In genomic region chr1:204075890-204076837, GRCh38 we compare ENCODE assay signal across 13 cellular contexts. TPM values are rescaled to one million over a fixed set of nuclear protein-coding genes. Genes with fewer than 3 reads are reported as not detected.
DNase-seq lines count a peak whose midpoint lies in the region; ATAC-seq and TF ChIP-seq lines count a peak whose summit lies in the region.
"Had no signal": no experiment of that assay in that cellular context is flagged by ENCODE, and none has a peak within 500 bp of the region (broad histone marks: within the 10 kb centered on the region; RNA-seq: fewer than 3 reads in every experiment).

No MANE protein-coding gene starts in this region.

- H3K4me1 ChIP-seq in muscle layer of colon (ENCODE audit: insufficient read depth, low read length) (peaks cover 54% of the 10 kb centered on the region), tibial nerve (peaks cover 0 to 66% (median 49%) of the 10 kb centered on the region in 4 donors)

- no peak for TF ChIP-seq EP300 in tibial nerve (IDR thresholded peaks at IDR 0.05)

- no peak for TF ChIP-seq CTCF in tibial nerve (IDR thresholded peaks at IDR 0.05)

- peaks cover 26% of the 10 kb centered on the region in 2 donors for H3K27me3 Mint-ChIP-seq in effector memory CD8-positive, alpha-beta T cell
- peaks cover 74% of the 10 kb centered on the region for H3K27me3 Mint-ChIP-seq in stimulated activated memory B cell treated with anti-CD40 and anti-IgM and Interleukin-4, amounts not matched to agents 10 μg/mL and 1 μg/mL and 100 μg/mL, for 72 hours

- peak overlapping the region; percentile 89 to 91 for H3K4me3 Mint-ChIP-seq in effector memory CD8-positive, alpha-beta T cell
- H3K4me3 Mint-ChIP-seq in stimulated activated memory B cell treated with anti-CD40 and anti-IgM and Interleukin-4, amounts not matched to agents 10 μg/mL and 1 μg/mL and 100 μg/mL, for 72 hours = no peak overlapping the region

- no peaks in the 10 kb centered on the region for H3K36me3 ChIP-seq in muscle layer of colon (ENCODE audit: insufficient read depth, low read length)
- H3K36me3 ChIP-seq in tibial nerve = no peaks in the 10 kb centered on the region

- peak overlapping the region in 1 of 2 donors; percentile 27 for H3K27ac Mint-ChIP-seq in effector memory CD8-positive, alpha-beta T cell
- H3K27ac Mint-ChIP-seq in stimulated activated memory B cell treated with anti-CD40 and anti-IgM and Interleukin-4, amounts not matched to agents 10 μg/mL and 1 μg/mL and 100 μg/mL, for 72 hours = no peak overlapping the region
- H3K27ac Mint-ChIP-seq: activated CD8-positive, alpha-beta memory T cell treated with anti-CD3 and anti-CD28 coated beads, Interleukin-2, amount 10 ng/mL, durations not matched to agents 7 days and 5 days had no signal

- peaks cover 15 to 29% of the 10 kb centered on the region in 2 donors for H3K4me1 Mint-ChIP-seq in effector memory CD8-positive, alpha-beta T cell (ENCODE audit: low read depth in 2 of 2)
- peaks cover 20% of the 10 kb centered on the region for H3K4me1 Mint-ChIP-seq in stimulated activated memory B cell treated with anti-CD40 and anti-IgM and Interleukin-4, amounts not matched to agents 10 μg/mL and 1 μg/mL and 100 μg/mL, for 72 hours

- H3K9me3 Mint-ChIP-seq in effector memory CD8-positive, alpha-beta T cell = no peaks in the 10 kb centered on the region
- H3K9me3 Mint-ChIP-seq in stimulated activated memory B cell treated with anti-CD40 and anti-IgM and Interleukin-4, amounts not matched to agents 10 μg/mL and 1 μg/mL and 100 μg/mL, for 72 hours = no peaks in the 10 kb centered on the region

- peak overlapping the region; percentile 63 for H3K9ac ChIP-seq in muscle layer of colon (ENCODE audit: low read length)

- WGBS in tibial nerve, 2 donors = 66 to 76% methylated on average over 4 of the region's 4 CpGs

- H3K27ac ChIP-seq in muscle layer of colon (ENCODE audit: low read depth, low read length) = peak overlapping the region; percentile 98
- peak overlapping the region in 3 of 4 donors; percentile 85 to 97 (median 95) for H3K27ac ChIP-seq in tibial nerve
- H3K27ac ChIP-seq: 22Rv1 had no signal

- no peak for ATAC-seq in effector memory CD8-positive, alpha-beta T cell (replicated peaks)
- ATAC-seq in stimulated activated memory B cell treated with anti-CD40 and anti-IgM and Interleukin-4, amounts not matched to agents 10 μg/mL and 1 μg/mL and 100 μg/mL, for 72 hours = no peak
- no peak for ATAC-seq in HG02610 (IDR thresholded peaks at IDR 0.05; ENCODE audit: unreplicated experiment)
- no peak for ATAC-seq in GM21717 (IDR thresholded peaks at IDR 0.05; ENCODE audit: unreplicated experiment)
- ATAC-seq: activated CD8-positive, alpha-beta memory T cell treated with anti-CD3 and anti-CD28 coated beads, Interleukin-2, amount 10 ng/mL, durations not matched to agents 7 days and 5 days had no signal

- peak; percentile 29 for DNase-seq in DMS53 (lab: John Stamatoyannopoulos, UW)
- no peak for DNase-seq in DMS53 treated with DMSO at 0.1 percent for 48 hours (lab: John Stamatoyannopoulos, UW; ENCODE audit: unreplicated experiment)
- no peak for DNase-seq in effector memory CD8-positive, alpha-beta T cell
- no peak for DNase-seq in tibial nerve (ENCODE audit: low spot score in 2 of 2)
- DNase-seq: activated CD8-positive, alpha-beta memory T cell treated with anti-CD3 and anti-CD28 coated beads, Interleukin-2, amount 10 ng/mL, durations not matched to agents 7 days and 5 days; MM.1S; NCI-H774; SW 1271 had no signal

- no peak for TF ChIP-seq POLR2A in tibial nerve (IDR thresholded peaks at IDR 0.05)

- H3K4me3 ChIP-seq in muscle layer of colon (ENCODE audit: low read depth in 1 of 2, low read length in 2 of 2) (peak overlapping the region in 1 of 2 donors; percentile 97), tibial nerve (peak overlapping the region in 2 of 4 donors; percentile 72 to 79)

- H3K9me3 ChIP-seq in muscle layer of colon (ENCODE audit: low read length) (no peaks in the 10 kb centered on the region), tibial nerve (no peaks in the 10 kb centered on the region)

- H3K36me3 Mint-ChIP-seq in effector memory CD8-positive, alpha-beta T cell (ENCODE audit: insufficient read depth) = no peaks in the 10 kb centered on the region
- H3K36me3 Mint-ChIP-seq in stimulated activated memory B cell treated with anti-CD40 and anti-IgM and Interleukin-4, amounts not matched to agents 10 μg/mL and 1 μg/mL and 100 μg/mL, for 72 hours = no peaks in the 10 kb centered on the region
- H3K36me3 Mint-ChIP-seq: activated CD8-positive, alpha-beta memory T cell treated with anti-CD3 and anti-CD28 coated beads, Interleukin-2, amount 10 ng/mL, durations not matched to agents 7 days and 5 days had no signal

- H3K27me3 ChIP-seq in muscle layer of colon (ENCODE audit: control insufficient read depth in 1 of 2, insufficient read depth in 2 of 2, low read length in 2 of 2) = no peaks in the 10 kb centered on the region
- no peaks in the 10 kb centered on the region for H3K27me3 ChIP-seq in tibial nerve

RNA-seq across cellular contexts. Expression of gene SOX13, which starts 3.2 kb away (rescaled TPM):
- total RNA-seq in tibial nerve = 100 to 1,000 TPM in 3 of 4 donors, 10 to 100 TPM in 1; 51.8 to 108 (median 105) TPM
